ENCODE assay signal across 11 cellular contexts in the genomic region with DNA sequence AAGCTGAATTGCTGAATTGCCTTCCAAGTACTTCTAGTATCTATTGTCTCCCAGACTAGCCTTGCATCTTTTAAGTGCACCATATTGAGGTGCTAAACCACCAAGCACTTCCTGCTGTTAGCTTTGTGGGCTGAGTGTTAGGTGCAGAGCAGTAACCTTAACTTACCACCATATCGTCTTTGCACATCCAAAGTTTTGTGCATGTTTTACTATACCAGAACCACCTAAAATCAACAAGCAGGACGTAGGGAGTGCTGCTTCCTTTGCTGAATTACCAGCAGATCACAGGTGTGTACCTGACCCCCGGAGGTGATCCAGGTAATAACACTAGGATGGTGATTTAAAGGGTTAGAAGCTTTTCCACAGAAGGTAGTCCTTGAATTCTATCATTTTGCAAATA.
DNase-seq lines count a peak whose midpoint lies in the region; ATAC-seq, FAIRE-seq and TF ChIP-seq lines count a peak whose summit lies in the region.
"Had no signal": no experiment of that assay in that cellular context is flagged by ENCODE, and none has a peak within 500 bp of the region (broad histone marks: within the 10 kb centered on the region; RNA-seq: fewer than 3 reads in every experiment).

No MANE protein-coding gene starts in this region.

- no peaks in the 10 kb centered on the region for H3K9me3 ChIP-seq in naive thymus-derived CD4-positive, alpha-beta T cell (ENCODE audit: control insufficient read depth in 2 of 3, low read length in 3 of 3)
- no peaks in the 10 kb centered on the region for H3K9me3 ChIP-seq in MG63

- H3K4me3 Mint-ChIP-seq in naive thymus-derived CD4-positive, alpha-beta T cell: peak overlapping the region in 9 of 10 donors; percentile 18 to 61 (median 47)
- H3K4me3 Mint-ChIP-seq: activated T-cell treated with anti-CD3 and anti-CD28 coated beads, Interleukin-2, amount 50 U/mL, for 24 hours had no signal

- H3K36me3 ChIP-seq in H7 (replicated peaks; ENCODE audit: control insufficient read depth, insufficient read depth, low read length) (no peaks in the 10 kb centered on the region), MG63 (no peaks in the 10 kb centered on the region)
- H3K36me3 ChIP-seq in naive thymus-derived CD4-positive, alpha-beta T cell (ENCODE audit: control insufficient read depth in 2 of 3, insufficient read depth in 3 of 3, low read length in 3 of 3): no peaks in the 10 kb centered on the region

- DNase-seq in GM12891 (ENCODE audit: insufficient read length, low spot score): no peak
- DNase-seq in H7: peak; percentile 8
- peak; percentile 2 for DNase-seq in SW480 (ENCODE audit: low spot score)
- DNase-seq in naive thymus-derived CD4-positive, alpha-beta T cell: peak in 7 of 9 donors; percentile 21 to 56 (median 54)
- DNase-seq in Ammon's horn (ENCODE audit: low spot score): no peak
- DNase-seq in SHP77 treated with DMSO at 0.1 percent for 48 hours (lab: John Stamatoyannopoulos, UW): no peak
- DNase-seq in MG63: no peak
- DNase-seq: activated T-cell treated with anti-CD3 and anti-CD28 coated beads, Interleukin-2, amount 50 U/mL, for 24 hours; posterior cingulate gyrus; Right ventricle myocardium superior had no signal

- peak; percentile 77 for FAIRE-seq in GM12891 (lab: Jason Lieb, UNC)

- peaks cover 24 to 53% of the 10 kb centered on the region in 2 donors for H3K4me1 ChIP-seq in naive thymus-derived CD4-positive, alpha-beta T cell (ENCODE audit: control insufficient read depth in 2 of 2, insufficient read depth in 2 of 2, low read length in 2 of 2)

- H3K4me3 ChIP-seq in H7 (ENCODE audit: insufficient read depth, low read depth, low read length) (no peak overlapping the region), MG63 (no peak overlapping the region)
- H3K4me3 ChIP-seq in naive thymus-derived CD4-positive, alpha-beta T cell (ENCODE audit: low read length): no peak overlapping the region

- H3K27ac Mint-ChIP-seq in naive thymus-derived CD4-positive, alpha-beta T cell: peak overlapping the region in 8 of 9 donors; percentile 2 to 76 (median 27)
- H3K27ac Mint-ChIP-seq: activated T-cell treated with anti-CD3 and anti-CD28 coated beads, Interleukin-2, amount 50 U/mL, for 24 hours had no signal

- H3K27me3 ChIP-seq in H7 (ENCODE audit: control insufficient read depth, insufficient read depth, low read length): no peaks in the 10 kb centered on the region
- H3K27me3 ChIP-seq in naive thymus-derived CD4-positive, alpha-beta T cell (ENCODE audit: control insufficient read depth in 2 of 2, insufficient read depth in 2 of 2, low read length in 2 of 2): no peaks in the 10 kb centered on the region
- H3K27me3 ChIP-seq in MG63: no peaks in the 10 kb centered on the region

- peaks cover 0 to 16% (median 4%) of the 10 kb centered on the region in 11 donors for H3K9me3 Mint-ChIP-seq in naive thymus-derived CD4-positive, alpha-beta T cell
- H3K9me3 Mint-ChIP-seq: activated T-cell treated with anti-CD3 and anti-CD28 coated beads, Interleukin-2, amount 50 U/mL, for 24 hours had no signal

- H3K36me3 Mint-ChIP-seq in naive thymus-derived CD4-positive, alpha-beta T cell: peaks cover 0 to 21% (median 0%) of the 10 kb centered on the region in 5 donors

- POLR2A ChIA-PET in naive thymus-derived CD4-positive, alpha-beta T cell (lab: Charles Lee): no interaction called here

- peak; percentile 91 for ATAC-seq in naive thymus-derived CD4-positive, alpha-beta T cell
- ATAC-seq in GM21526 (IDR thresholded peaks at IDR 0.05; ENCODE audit: low FRiP score, unreplicated experiment): no peak

- no peak overlapping the region for H3K27ac ChIP-seq in naive thymus-derived CD4-positive, alpha-beta T cell (ENCODE audit: low read depth, low read length)

- peaks cover 0 to 2% (median 0%) of the 10 kb centered on the region in 5 donors for H3K27me3 Mint-ChIP-seq in naive thymus-derived CD4-positive, alpha-beta T cell
- H3K27me3 Mint-ChIP-seq: activated T-cell treated with anti-CD3 and anti-CD28 coated beads, Interleukin-2, amount 50 U/mL, for 24 hours had no signal

- TF ChIP-seq POLR2A in GM12891 (IDR thresholded peaks at IDR 0.05; ENCODE audit: low read depth, low read length): no peak

- intact Hi-C loops in naive thymus-derived CD4-positive, alpha-beta T cell (cut with micrococcal nuclease): loop anchor here in 1 of 2 donors (1.0 to 5.0 kb wide), 4 partner anchors 26 to 160 kb away; no protein-coding TSS in a partner anchor

- peaks cover 18 to 61% (median 44%) of the 10 kb centered on the region in 7 donors for H3K4me1 Mint-ChIP-seq in naive thymus-derived CD4-positive, alpha-beta T cell

- CTCF ChIA-PET in naive thymus-derived CD4-positive, alpha-beta T cell (lab: Charles Lee): no interaction called here

TF ChIP-seq in GM12891, 5 proteins besides CTCF, POLR2A, EP300 and RAD21:
- TF ChIP-seq PAX5 (IDR thresholded peaks at IDR 0.05; ENCODE audit: insufficient read depth, low read length, severe bottlenecking) (no peak), POU2F2 (IDR thresholded peaks at IDR 0.05; ENCODE audit: low read depth, low read length) (no peak), SPI1 (IDR thresholded peaks at IDR 0.05; ENCODE audit: low read depth, low read length) (no peak), POLR2AphosphoS5 (IDR thresholded peaks at IDR 0.05; ENCODE audit: low read depth, low read length) (no peak)

Comparison
In these comparisons a context has a peak if more than half of its experiments do, and no peak if none do; other contexts are left out.
1. DNase-seq: peak in H7 (single experiment), SW480 (single experiment) and naive thymus-derived CD4-positive, alpha-beta T cell (7 of 9); none in GM12891 (single experiment), Ammon's horn (single experiment), SHP77 treated with DMSO at 0.1 percent for 48 hours (single experiment) and MG63 (single experiment).